Comparison of ENCODE assay signal across 15 cellular contexts in the genomic region with DNA sequence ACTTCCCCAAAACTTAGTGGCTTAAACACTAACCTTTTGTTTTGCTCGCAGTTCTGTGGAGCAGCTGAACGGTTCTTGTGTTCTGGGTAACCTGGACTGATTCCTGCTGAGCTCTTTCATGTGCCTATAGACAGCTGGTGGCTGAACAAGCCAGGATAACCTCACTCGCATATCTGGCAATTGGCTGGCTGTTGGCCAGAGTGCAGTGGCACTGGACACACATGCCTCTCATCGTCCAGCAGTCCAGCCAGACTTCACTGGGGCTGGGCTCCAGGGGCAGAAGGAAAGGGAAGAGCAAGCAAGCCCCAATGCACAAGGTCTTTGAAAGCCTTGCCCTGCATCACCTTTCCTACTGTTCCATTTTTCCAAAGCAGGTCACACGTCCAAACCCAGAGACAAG. TPM values are rescaled to one million over a fixed set of nuclear protein-coding genes. Genes with fewer than 3 reads are reported as not detected.
"Had no signal": no experiment of that assay in that cellular context is flagged by ENCODE, and none has a peak within 500 bp of the region (broad histone marks: within the 10 kb centered on the region; RNA-seq: fewer than 3 reads in every experiment).

No MANE protein-coding gene starts in this region.

- H3K4me3 ChIP-seq: dorsolateral prefrontal cortex, left lung, skin epidermis had no signal

- H3K4me3 Mint-ChIP-seq: activated T-cell treated with anti-CD3 and anti-CD28 coated beads, Interleukin-2, amount 50 U/mL, for 4 hours; naive thymus-derived CD4-positive, alpha-beta T cell had no signal

- ATAC-seq: activated T-cell treated with anti-CD3 and anti-CD28 coated beads, Interleukin-2, amount 50 U/mL, for 4 hours; naive thymus-derived CD4-positive, alpha-beta T cell; stimulated activated naive CD8-positive, alpha-beta T cell treated with anti-CD3 and anti-CD28 coated beads, Interleukin-15, Interleukin-2, amounts not matched to agents 100 U/mL and 50 U/mL, for 24 hours had no signal

- H3K9me3 ChIP-seq: neutrophil had no signal

- H3K36me3 ChIP-seq: left lung, neutrophil had no signal

- DNase-seq: activated CD4-positive, alpha-beta T cell treated with anti-CD3 and anti-CD28 coated beads for 1 hour; activated CD4-positive, alpha-beta T cell treated with anti-CD3 and anti-CD28 coated beads, Interleukin-2, amount 50 U/mL, for 4 hours; activated effector memory CD4-positive, alpha-beta T cell treated with Interleukin-2 at 50 U/mL for 16 hours; activated naive CD4-positive, alpha-beta T cell treated with anti-CD3 and anti-CD28 coated beads, Interleukin-2, amount 50 U/mL, for 16 hours; activated T-cell treated with anti-CD3 and anti-CD28 coated beads, Interleukin-2, amount 50 U/mL, for 4 hours; dorsolateral prefrontal cortex; left lung; naive thymus-derived CD4-positive, alpha-beta T cell; stimulated activated CD4-positive, alpha-beta T cell treated with anti-CD3 and anti-CD28 coated beads, Interleukin-4, amount 100 ng/mL, for 24 hours; stimulated activated CD8-positive, alpha-beta memory T cell treated with anti-CD3 and anti-CD28 coated beads, Interleukin-4, amount 100 ng/mL, for 48 hours; stimulated activated naive CD8-positive, alpha-beta T cell treated with anti-CD3 and anti-CD28 coated beads, Interleukin-15, Interleukin-2, amounts not matched to agents 100 U/mL and 50 U/mL, for 24 hours had no signal

- H3K27ac ChIP-seq: dorsolateral prefrontal cortex, left lung, neutrophil, skin epidermis, VCaP had no signal

RNA-seq across cellular contexts. Expression of gene GATA2, which starts 53.6 kb away (rescaled TPM):
- total RNA-seq: mammary epithelial cell had no signal
- polyA plus RNA-seq: naive thymus-derived CD4-positive, alpha-beta T cell had no signal
